Comparison of ENCODE assay signal across 20 cellular contexts in genomic region chr1:28848408-28848807, GRCh38. TPM values are rescaled to one million over a fixed set of nuclear protein-coding genes. Genes with fewer than 3 reads are reported as not detected.
DNase-seq lines count a peak whose midpoint lies in the region; ATAC-seq and TF ChIP-seq lines count a peak whose summit lies in the region.
"Had no signal": no experiment of that assay in that cellular context is flagged by ENCODE, and none has a peak within 500 bp of the region (broad histone marks: within the 10 kb centered on the region; RNA-seq: fewer than 3 reads in every experiment).

No MANE protein-coding gene starts in this region.

- H2BK5ac ChIP-seq in trophoblast cell (ENCODE audit: low read depth, low read length, poor library complexity), result no peak overlapping the region

- no peak overlapping the region for H3K4me2 ChIP-seq in trophoblast cell (ENCODE audit: low read length)

- no peak overlapping the region for H3K14ac ChIP-seq in trophoblast cell (ENCODE audit: low read length)

- TF ChIP-seq CTCF in left lung (IDR thresholded peaks at IDR 0.05) (no peak), upper lobe of right lung (IDR thresholded peaks at IDR 0.05) (no peak)

- H2AFZ ChIP-seq in trophoblast cell (ENCODE audit: insufficient read depth, low read length, poor library complexity), result no peak overlapping the region

- H3K23ac ChIP-seq in trophoblast cell (ENCODE audit: low read length), result peak overlapping the region; percentile 44

- peak; percentile 12 for DNase-seq in DMS79 treated with DMSO at 0.1 percent for 48 hours (lab: John Stamatoyannopoulos, UW)
- DNase-seq in left lung, result no peak
- DNase-seq in trophoblast cell, result no peak
- no peak for DNase-seq in upper lobe of right lung
- no peak for DNase-seq in NCI-H2227 (lab: John Stamatoyannopoulos, UW; ENCODE audit: unreplicated experiment)
- DNase-seq in NCI-H1436 treated with DMSO at 0.1 percent for 48 hours (lab: John Stamatoyannopoulos, UW), result no peak
- DNase-seq: C1 segment of cervical spinal cord; Calu3; CD4-positive, alpha-beta memory T cell; COR-L47; DMS53; EL; GDM1; GOT3; H7 had no signal

- H3K36me3 ChIP-seq in left lung, result no peaks in the 10 kb centered on the region
- no peaks in the 10 kb centered on the region for H3K36me3 ChIP-seq in trophoblast cell (ENCODE audit: control insufficient read depth in 1 of 2, insufficient read depth in 2 of 2, low read length in 2 of 2)
- no peaks in the 10 kb centered on the region for H3K36me3 ChIP-seq in upper lobe of right lung

- no CpG with 5 or more reads among the region's 3 CpGs for WGBS in trophoblast cell (ENCODE audit: extremely low coverage, insufficient coverage, insufficient read length)

- no peak overlapping the region for H4K8ac ChIP-seq in trophoblast cell (ENCODE audit: low read depth, low read length)

- H2BK12ac ChIP-seq in trophoblast cell (ENCODE audit: low read length), result no peak overlapping the region

- peaks cover 0 to 5% of the 10 kb centered on the region in 2 donors for H3K4me1 ChIP-seq in left lung
- H3K4me1 ChIP-seq in trophoblast cell (ENCODE audit: control insufficient read depth in 1 of 2, insufficient read depth in 2 of 2, low read length in 2 of 2), result no peaks in the 10 kb centered on the region
- H3K4me1 ChIP-seq in upper lobe of right lung, result no peaks in the 10 kb centered on the region

- no peak overlapping the region for H2BK120ac ChIP-seq in trophoblast cell (ENCODE audit: insufficient read depth, low read length, poor library complexity)

- H3K27me3 ChIP-seq in left lung (no peaks in the 10 kb centered on the region), trophoblast cell (ENCODE audit: insufficient read depth, low read length) (no peaks in the 10 kb centered on the region), upper lobe of right lung (peaks cover under 1% of the 10 kb centered on the region)

- peak; percentile 76 for ATAC-seq in left lung
- ATAC-seq in upper lobe of right lung, result peak; percentile 72
- no peak for ATAC-seq in GM18873 (IDR thresholded peaks at IDR 0.05; ENCODE audit: low FRiP score, unreplicated experiment)
- ATAC-seq: GM12878, HCT116 had no signal

- H3K4me3 ChIP-seq in left lung, result no peak overlapping the region
- H3K4me3 ChIP-seq in trophoblast cell (ENCODE audit: low read depth, low read length), result no peak overlapping the region
- no peak overlapping the region for H3K4me3 ChIP-seq in upper lobe of right lung
- H3K4me3 ChIP-seq: GM12878 had no signal

- no peak overlapping the region for H4K91ac ChIP-seq in trophoblast cell (ENCODE audit: low read depth, low read length)

- H3K79me1 ChIP-seq in trophoblast cell (ENCODE audit: low read length), result no peaks in the 10 kb centered on the region

- intact Hi-C loops in left lung (cut with DNase I), result no loop called here
- intact Hi-C loops in upper lobe of right lung (cut with DNase I), result no loop called here

- no peak overlapping the region for H2AK5ac ChIP-seq in trophoblast cell (ENCODE audit: low read length)

- no peak overlapping the region for H4K12ac ChIP-seq in trophoblast cell (ENCODE audit: low read depth, low read length)

- H3K9me3 ChIP-seq in left lung (no peaks in the 10 kb centered on the region), trophoblast cell (ENCODE audit: insufficient read depth, low read depth, low read length) (no peaks in the 10 kb centered on the region), upper lobe of right lung (no peaks in the 10 kb centered on the region)

- H3K9ac ChIP-seq in trophoblast cell (ENCODE audit: low read length), result no peak overlapping the region

- H3K4ac ChIP-seq in trophoblast cell (ENCODE audit: low read depth, low read length), result no peak overlapping the region

- H3K27ac ChIP-seq in left lung, result peak overlapping the region in 1 of 2 donors; percentile 36
- H3K27ac ChIP-seq in trophoblast cell (ENCODE audit: low read depth, low read length), result no peak overlapping the region
- H3K27ac ChIP-seq in upper lobe of right lung, result no peak overlapping the region

- H3K18ac ChIP-seq in trophoblast cell (ENCODE audit: low read length), result no peak overlapping the region

- no peaks in the 10 kb centered on the region for H3K79me2 ChIP-seq in trophoblast cell (ENCODE audit: control insufficient read depth, insufficient read depth, low read length, poor library complexity)

RNA-seq across cellular contexts. Expression of gene OPRD1, which starts 36.4 kb away (rescaled TPM):
- not detected for total RNA-seq in left lung
- polyA plus RNA-seq in trophoblast cell (2013), result 2.2 and 2.4 TPM in 2 replicates
- not detected for total RNA-seq in upper lobe of right lung
- total RNA-seq: A172; CD4-positive, alpha-beta memory T cell; GM12878 had no signal
- polyA plus RNA-seq: BJ had no signal
